Comparison of ENCODE assay signal across 17 cellular contexts in the genomic region with DNA sequence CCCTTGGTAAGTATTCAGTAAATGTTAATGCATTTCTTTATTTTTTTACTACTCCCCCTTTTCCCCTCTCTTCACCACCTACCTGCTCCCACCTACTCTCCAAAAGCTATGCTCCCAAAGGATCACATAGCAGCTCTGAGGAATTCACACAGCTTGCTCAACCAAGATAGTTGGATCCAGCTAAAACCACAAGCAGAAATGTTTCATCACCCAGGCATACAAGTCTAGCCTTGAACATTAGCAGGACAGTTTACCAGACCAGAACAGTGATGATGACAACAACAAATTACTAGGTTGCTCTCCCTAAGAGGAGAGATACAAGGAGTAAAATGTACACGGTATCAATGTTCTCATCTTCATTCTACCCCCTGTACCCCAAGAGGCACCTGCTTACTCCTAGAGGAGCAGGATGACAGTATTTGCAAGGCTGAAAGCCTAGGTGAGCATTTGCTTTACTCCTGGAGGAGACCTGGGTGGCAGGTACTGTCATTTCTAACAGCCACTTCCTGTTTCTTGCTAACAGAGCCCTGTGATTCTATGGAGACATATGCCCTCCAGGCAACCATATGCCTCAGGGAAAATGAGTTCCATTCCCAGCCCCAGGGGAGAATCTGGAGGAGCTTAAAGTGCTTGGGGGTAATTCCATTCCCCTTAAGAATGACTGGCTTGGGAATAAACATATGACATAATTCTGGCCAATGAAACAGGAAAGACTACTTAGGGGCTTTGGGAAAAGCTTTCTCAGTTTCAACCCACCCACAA.
DNase-seq lines count a peak whose midpoint lies in the region; ATAC-seq, FAIRE-seq and TF ChIP-seq lines count a peak whose summit lies in the region.
"Had no signal": no experiment of that assay in that cellular context is flagged by ENCODE, and none has a peak within 500 bp of the region (broad histone marks: within the 10 kb centered on the region; RNA-seq: fewer than 3 reads in every experiment).

No MANE protein-coding gene starts in this region.

- H3K27me3 ChIP-seq in trophoblast cell (ENCODE audit: insufficient read depth, low read length), result no peaks in the 10 kb centered on the region
- H3K27me3 ChIP-seq: right lobe of liver had no signal

- peaks cover 0 to 2% of the 10 kb centered on the region in 2 experiments for H3K4me1 ChIP-seq in trophoblast cell (ENCODE audit: control insufficient read depth in 1 of 2, insufficient read depth in 2 of 2, low read length in 2 of 2)
- H3K4me1 ChIP-seq: right lobe of liver had no signal

- no peak overlapping the region for H3K4ac ChIP-seq in trophoblast cell (ENCODE audit: low read depth, low read length)

- ATAC-seq in HG03045 (IDR thresholded peaks at IDR 0.05; ENCODE audit: unreplicated experiment) (no peak), GM19452 (IDR thresholded peaks at IDR 0.05; ENCODE audit: unreplicated experiment) (no peak)
- ATAC-seq: right lobe of liver, Right ventricle myocardium inferior had no signal

- no peak overlapping the region for H2AFZ ChIP-seq in trophoblast cell (ENCODE audit: insufficient read depth, low read length, poor library complexity)

- H3K18ac ChIP-seq in trophoblast cell (ENCODE audit: low read length), result no peak overlapping the region

- H3K9ac ChIP-seq in trophoblast cell (ENCODE audit: low read length), result no peak overlapping the region

- no peak overlapping the region for H3K14ac ChIP-seq in trophoblast cell (ENCODE audit: low read length)

- no peak overlapping the region for H4K8ac ChIP-seq in trophoblast cell (ENCODE audit: low read depth, low read length)

- H3K23ac ChIP-seq in trophoblast cell (ENCODE audit: low read length), result no peak overlapping the region

- no peak overlapping the region for H2BK12ac ChIP-seq in trophoblast cell (ENCODE audit: low read length)

- peaks cover 2% of the 10 kb centered on the region for H3K9me3 ChIP-seq in trophoblast cell (ENCODE audit: insufficient read depth, low read depth, low read length)
- H3K9me3 ChIP-seq: right lobe of liver had no signal

- H3K79me2 ChIP-seq in trophoblast cell (ENCODE audit: control insufficient read depth, insufficient read depth, low read length, poor library complexity), result no peaks in the 10 kb centered on the region

- no peaks in the 10 kb centered on the region for H3K36me3 ChIP-seq in trophoblast cell (ENCODE audit: control insufficient read depth in 1 of 2, insufficient read depth in 2 of 2, low read length in 2 of 2)
- H3K36me3 ChIP-seq: right lobe of liver had no signal

- no peak overlapping the region for H2BK5ac ChIP-seq in trophoblast cell (ENCODE audit: low read depth, low read length, poor library complexity)

- no peak overlapping the region for H4K91ac ChIP-seq in trophoblast cell (ENCODE audit: low read depth, low read length)

- H4K12ac ChIP-seq in trophoblast cell (ENCODE audit: low read depth, low read length), result no peak overlapping the region

- H3K79me1 ChIP-seq in trophoblast cell (ENCODE audit: low read length), result no peaks in the 10 kb centered on the region

- H3K4me3 ChIP-seq in trophoblast cell (ENCODE audit: low read depth, low read length), result no peak overlapping the region
- H3K4me3 ChIP-seq in coronary artery, result no peak overlapping the region
- H3K4me3 ChIP-seq: right lobe of liver had no signal

- no peak for FAIRE-seq in RCC 7860 (lab: Jason Lieb, UNC)

- H2AK5ac ChIP-seq in trophoblast cell (ENCODE audit: low read length), result no peak overlapping the region

- H3K27ac ChIP-seq in epithelial cell of prostate, result no peak overlapping the region
- peak overlapping the region; percentile 27 for H3K27ac ChIP-seq in trophoblast cell (ENCODE audit: low read depth, low read length)
- no peak overlapping the region for H3K27ac ChIP-seq in RWPE1
- no peak overlapping the region for H3K27ac ChIP-seq in coronary artery
- H3K27ac ChIP-seq: right lobe of liver had no signal

- WGBS in trophoblast cell (ENCODE audit: extremely low coverage, insufficient coverage, insufficient read length), result no CpG with 5 or more reads among the region's 1 CpG

- H3K4me2 ChIP-seq in trophoblast cell (ENCODE audit: low read length), result no peak overlapping the region

- no peak overlapping the region for H2BK120ac ChIP-seq in trophoblast cell (ENCODE audit: insufficient read depth, low read length, poor library complexity)

- DNase-seq in EL, result peak; percentile 75
- peak; percentile 50 for DNase-seq in RCC 7860 (ENCODE audit: low spot score)
- peak; percentile 10 for DNase-seq in epithelial cell of prostate (ENCODE audit: low read depth, low spot score)
- DNase-seq in trophoblast cell, result peak; percentile 97 to 100
- no peak for DNase-seq in RWPE1 (ENCODE audit: low spot score)
- DNase-seq in coronary artery (ENCODE audit: low spot score), result no peak
- DNase-seq: activated CD4-positive, CD25-positive, alpha-beta regulatory T cell; activated effector memory CD4-positive, alpha-beta T cell treated with anti-CD3 and anti-CD28 coated beads, Interleukin-2, amount 50 U/mL, for 16 hours; aorta; KBM-7; midbrain; NCI-H1048; right lobe of liver; stimulated activated CD4-positive, alpha-beta T cell treated with anti-CD3 and anti-CD28 coated beads, Interleukin-2, amount 100 ng/mL, for 48 hours had no signal

- POLR2A ChIA-PET in RWPE1 (lab: Yijun Ruan, JAX; ENCODE audit: low non-redundant PET), result no interaction called here

- TF ChIP-seq CTCF in RWPE1 (conservative IDR thresholded peaks at IDR 0.05; ENCODE audit: low read depth) (no peak), coronary artery (IDR thresholded peaks at IDR 0.05) (no peak)

- CTCF ChIA-PET in RWPE1 (lab: Yijun Ruan, JAX), result interaction anchor here (0.5 kb wide), 1 partner anchor 83 kb away, joined by 3 read pairs; no protein-coding TSS in a partner anchor

Comparison
In these comparisons a context has a peak if more than half of its experiments do, and no peak if none do; other contexts are left out.
1. DNase-seq: peak in EL (single experiment), RCC 7860 (single experiment), epithelial cell of prostate (single experiment) and trophoblast cell (2 of 2); none in RWPE1 (single experiment) and coronary artery (single experiment).